ENCODE assay signal across 12 cellular contexts in genomic region chr5:108836492-108836891, GRCh38.
A peak's percentile ranks its signal among the peaks of the same experiment; 100 is the strongest.
DNase-seq lines count a peak whose midpoint lies in the region; ATAC-seq, FAIRE-seq and TF ChIP-seq lines count a peak whose summit lies in the region.
"Had no signal": no experiment of that assay in that cellular context is flagged by ENCODE, and none has a peak within 500 bp of the region (broad histone marks: within the 10 kb centered on the region; RNA-seq: fewer than 3 reads in every experiment).

No MANE protein-coding gene starts in this region.

- H4K91ac ChIP-seq in H9 (ENCODE audit: insufficient read length, low read depth, low read length), result no peak overlapping the region

- H3K79me2 ChIP-seq in H9 (ENCODE audit: insufficient read depth, low read length) (no peaks in the 10 kb centered on the region), mammary epithelial cell (ENCODE audit: insufficient read depth, low read length) (peaks cover 7% of the 10 kb centered on the region)

- WGBS in H9 (ENCODE audit: extremely low coverage, insufficient read length, low lambda C conversion rate), result no CpG with 5 or more reads among the region's 2 CpGs
- 92% methylated on average over 2 of the region's 2 CpGs for WGBS in mammary epithelial cell (ENCODE audit: low coverage, missing lambda C conversion rate)
- 87 to 91% (median 89%) methylated on average over 2 of the region's 2 CpGs for WGBS in stomach, 5 donors

- no peak overlapping the region for H3K23ac ChIP-seq in H9 (ENCODE audit: insufficient read length, low read depth, low read length)

- no peak overlapping the region for H2BK12ac ChIP-seq in H9 (ENCODE audit: insufficient read length, low read depth, low read length)

- TF ChIP-seq EP300 in stomach (IDR thresholded peaks at IDR 0.05), result no peak

- H3K18ac ChIP-seq in H9 (ENCODE audit: insufficient read length, low read depth, low read length), result no peak overlapping the region

- no TSS peak for BruUV-seq in mammary epithelial cell (replicated peaks; lab: Mats Ljungman, UMichigan)

- intact Hi-C loops in mammary epithelial cell (cut with micrococcal nuclease), result no loop called here
- intact Hi-C loops in stomach (cut with DNase I; ENCODE audit: low total_unique reads), result no loop called here

- FAIRE-seq in G401.6 (lab: Jason Lieb, UNC), result peak; percentile 72
- FAIRE-seq in frontal cortex (lab: Jason Lieb, UNC), result peak; percentile 31

- no peaks in the 10 kb centered on the region; a peak in 1 of 5 replicates for H3K9me3 Mint-ChIP-seq in H9

- H3K4me2 ChIP-seq in H9 (ENCODE audit: insufficient read depth, insufficient read length, low read length) (no peak overlapping the region), mammary epithelial cell (ENCODE audit: insufficient read depth, low read depth, low read length) (no peak overlapping the region)
- H3K4me2 ChIP-seq: BLaER1 treated with 17β-estradiol and CSF1 and Interleukin-3, amounts not matched to agents 10 nM and 100 nM had no signal

- no peaks in the 10 kb centered on the region for H3K27me3 ChIP-seq in H9 (ENCODE audit: insufficient read depth, low read length)
- no peaks in the 10 kb centered on the region for H3K27me3 ChIP-seq in mammary epithelial cell (ENCODE audit: insufficient read depth, low read length)
- no peaks in the 10 kb centered on the region for H3K27me3 ChIP-seq in stomach
- H3K27me3 ChIP-seq: BLaER1 treated with 17β-estradiol and CSF1 and Interleukin-3, amounts not matched to agents 10 nM and 100 nM had no signal

- H2BK120ac ChIP-seq in H9 (ENCODE audit: low read depth, low read length, poor library complexity, severe bottlenecking), result no peak overlapping the region

- TF ChIP-seq POLR2A in stomach (IDR thresholded peaks at IDR 0.05), result no peak

- H3T11ph ChIP-seq in H9 (ENCODE audit: low read length), result no peak overlapping the region

- H3K4me3 ChIP-seq in mammary epithelial cell (replicated peaks in 1 of 3; ENCODE audit: insufficient read depth in 1 of 3, low read depth in 2 of 3, low read length in 3 of 3) (no peak overlapping the region), stomach (no peak overlapping the region)
- H3K4me3 ChIP-seq: BLaER1 treated with 17β-estradiol and CSF1 and Interleukin-3, amounts not matched to agents 10 nM and 100 nM had no signal

- H2AFZ ChIP-seq in H9 (ENCODE audit: low read length) (no peak overlapping the region), mammary epithelial cell (ENCODE audit: low read depth, low read length) (no peak overlapping the region)

- H3K9me3 ChIP-seq in H9 (ENCODE audit: control insufficient read depth, low read depth, low read length) (no peaks in the 10 kb centered on the region), mammary epithelial cell (replicated peaks; ENCODE audit: insufficient read depth, low read length) (no peaks in the 10 kb centered on the region), stomach (no peaks in the 10 kb centered on the region)

- H3K36me3 ChIP-seq in mammary epithelial cell (ENCODE audit: insufficient read depth, low read length) (peaks cover 4% of the 10 kb centered on the region), stomach (peaks cover 0 to 7% (median 4%) of the 10 kb centered on the region in 4 donors)

- no peak overlapping the region for H2AK5ac ChIP-seq in H9 (ENCODE audit: insufficient read length, low read length)

- H3K4me1 Mint-ChIP-seq in H9, result peaks cover 17 to 20% of the 10 kb centered on the region in 2 experiments
- H3K4me1 Mint-ChIP-seq: CD4-positive, CD25-positive, alpha-beta regulatory T cell had no signal

- no peak overlapping the region for H2BK20ac ChIP-seq in H9 (ENCODE audit: low read depth, low read length, poor library complexity, severe bottlenecking)

- H3K9ac ChIP-seq in H9 (ENCODE audit: extremely low read depth, insufficient read length, low read length) (no peak overlapping the region), mammary epithelial cell (ENCODE audit: insufficient read depth, low read length) (no peak overlapping the region)
- H3K9ac ChIP-seq: BLaER1 treated with 17β-estradiol and CSF1 and Interleukin-3, amounts not matched to agents 10 nM and 100 nM had no signal

- H3K27ac ChIP-seq in H9 (ENCODE audit: insufficient read length, low read depth, low read length), result no peak overlapping the region
- no peak overlapping the region for H3K27ac ChIP-seq in mammary epithelial cell (ENCODE audit: insufficient read depth, low read depth, low read length)
- no peak overlapping the region for H3K27ac ChIP-seq in stomach
- H3K27ac ChIP-seq: BLaER1 treated with 17β-estradiol and CSF1 and Interleukin-3, amounts not matched to agents 10 nM and 100 nM had no signal

- no peak overlapping the region for H2BK15ac ChIP-seq in H9 (ENCODE audit: low read depth, low read length)

- CTCF ChIA-PET in mammary epithelial cell (lab: Charles Lee; ENCODE audit: low non-redundant PET), result no interaction called here

- H3K4ac ChIP-seq in H9 (ENCODE audit: low read depth, low read length), result no peak overlapping the region

- dilution Hi-C loops in mammary epithelial cell (cut with HindIII; ENCODE audit: low sequenced_read_pairs), result no loop called here

- no peaks in the 10 kb centered on the region for H3K79me1 ChIP-seq in H9 (ENCODE audit: insufficient read depth, low read depth, low read length, poor library complexity, severe bottlenecking)

- H3K14ac ChIP-seq in H9 (ENCODE audit: insufficient read depth, low read length), result no peak overlapping the region

- in situ Hi-C loops in mammary epithelial cell (cut with MboI; ENCODE audit: low sequenced_read_pairs in 2 of 2), result no loop called here

- no peaks in the 10 kb centered on the region for H3K23me2 ChIP-seq in H9 (ENCODE audit: insufficient read length, low read depth, low read length, poor library complexity, severe bottlenecking)

- DNase-seq in H9 (no peak), frontal cortex (ENCODE audit: low spot score in 2 of 2) (no peak), pons (ENCODE audit: low spot score) (peak; percentile 28), mammary epithelial cell (no peak), stomach (no peak)
- DNase-seq: ACHN; CD4-positive, CD25-positive, alpha-beta regulatory T cell; DMS53; H7 had no signal

- ATAC-seq in HG03045 (IDR thresholded peaks at IDR 0.05; ENCODE audit: unreplicated experiment), result no peak

- H4K20me1 ChIP-seq in H9 (ENCODE audit: control insufficient read depth, insufficient read depth, insufficient read length) (no peaks in the 10 kb centered on the region), mammary epithelial cell (ENCODE audit: insufficient read depth, low read length) (no peaks in the 10 kb centered on the region)
- H4K20me1 ChIP-seq: BLaER1 treated with 17β-estradiol and CSF1 and Interleukin-3, amounts not matched to agents 10 nM and 100 nM had no signal

- no peaks in the 10 kb centered on the region for H3K27me3 Mint-ChIP-seq in H9 (ENCODE audit: low read depth)
- H3K27me3 Mint-ChIP-seq: CD4-positive, CD25-positive, alpha-beta regulatory T cell had no signal

- no peak overlapping the region for H4K8ac ChIP-seq in H9 (replicated peaks; ENCODE audit: insufficient read length, low read depth, low read length)

- H3K56ac ChIP-seq in H9 (ENCODE audit: insufficient read length, low read depth, low read length), result no peak overlapping the region

- TF ChIP-seq CTCF in H9 (conservative IDR thresholded peaks at IDR 0.05) (no peak), mammary epithelial cell (conservative IDR thresholded peaks at IDR 0.05 in 1 of 2, IDR thresholded peaks at IDR 0.05 in 1 of 2; ENCODE audit: extremely low read depth in 1 of 2, insufficient read depth in 1 of 2, low read depth in 1 of 2, low read length in 2 of 2) (no peak), stomach (IDR thresholded peaks at IDR 0.05) (no peak)

- no peak overlapping the region for H3K4me3 Mint-ChIP-seq in H9
- H3K4me3 Mint-ChIP-seq: CD4-positive, CD25-positive, alpha-beta regulatory T cell had no signal

- H2BK5ac ChIP-seq in H9 (ENCODE audit: insufficient read length, low read length), result no peak overlapping the region

- peak overlapping the region in 2 of 3 experiments; percentile 36 to 75; a peak in 3 of 7 replicates for H3K27ac Mint-ChIP-seq in H9
- H3K27ac Mint-ChIP-seq: CD4-positive, CD25-positive, alpha-beta regulatory T cell had no signal

- no peaks in the 10 kb centered on the region; the same call in 1 of the 2 replicates for H3K4me1 ChIP-seq in H9 (ENCODE audit: insufficient read depth, low read length)
- no peaks in the 10 kb centered on the region for H3K4me1 ChIP-seq in mammary epithelial cell (ENCODE audit: insufficient read depth, low read length)
- no peaks in the 10 kb centered on the region for H3K4me1 ChIP-seq in stomach
- H3K4me1 ChIP-seq: BLaER1 treated with 17β-estradiol and CSF1 and Interleukin-3, amounts not matched to agents 10 nM and 100 nM had no signal

- H3K36me3 Mint-ChIP-seq in H9 (ENCODE audit: insufficient read depth in 1 of 3, low read depth in 3 of 3), result peaks cover 0 to 2% (median 0%) of the 10 kb centered on the region in 3 experiments; a peak in 1 of 7 replicates

- H4K5ac ChIP-seq in H9 (ENCODE audit: insufficient read length, low read depth, low read length), result no peak overlapping the region
